ENCODE assay signal across 1 cellular context in genomic region chr14:78088941-78089340, GRCh38.
TF ChIP-seq lines count a peak whose summit lies in the region.

No MANE protein-coding gene starts in this region.

TF ChIP-seq in WTC11, 78 proteins besides CTCF, POLR2A, EP300 and RAD21 (continued from another document):
- TF ChIP-seq SOX15 (CRISPR knock-in tag; IDR thresholded peaks at IDR 0.05) (no peak), E2F5 (CRISPR knock-in tag; IDR thresholded peaks at IDR 0.05) (no peak), RELA (CRISPR knock-in tag; IDR thresholded peaks at IDR 0.05; ENCODE audit: borderline replicate concordance) (no peak), FOXP4 (CRISPR knock-in tag; IDR thresholded peaks at IDR 0.05) (no peak), TP53 (CRISPR knock-in tag; IDR thresholded peaks at IDR 0.05) (no peak)
- TF ChIP-seq, protein P1, sequence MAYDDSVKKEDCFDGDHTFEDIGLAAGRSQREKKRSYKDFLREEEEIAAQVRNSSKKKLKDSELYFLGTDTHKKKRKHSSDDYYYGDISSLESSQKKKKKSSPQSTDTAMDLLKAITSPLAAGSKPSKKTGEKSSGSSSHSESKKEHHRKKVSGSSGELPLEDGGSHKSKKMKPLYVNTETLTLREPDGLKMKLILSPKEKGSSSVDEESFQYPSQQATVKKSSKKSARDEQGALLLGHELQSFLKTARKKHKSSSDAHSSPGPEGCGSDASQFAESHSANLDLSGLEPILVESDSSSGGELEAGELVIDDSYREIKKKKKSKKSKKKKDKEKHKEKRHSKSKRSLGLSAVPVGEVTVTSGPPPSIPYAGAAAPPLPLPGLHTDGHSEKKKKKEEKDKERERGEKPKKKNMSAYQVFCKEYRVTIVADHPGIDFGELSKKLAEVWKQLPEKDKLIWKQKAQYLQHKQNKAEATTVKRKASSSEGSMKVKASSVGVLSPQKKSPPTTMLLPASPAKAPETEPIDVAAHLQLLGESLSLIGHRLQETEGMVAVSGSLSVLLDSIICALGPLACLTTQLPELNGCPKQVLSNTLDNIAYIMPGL (CRISPR knock-in tag; IDR thresholded peaks at IDR 0.05), result no peak
